8 cellular contexts compared by ENCODE assay signal in genomic region chr4:10116625-10117423, GRCh38. TPM values are rescaled to one million over a fixed set of nuclear protein-coding genes. Genes with fewer than 3 reads are reported as not detected.
DNase-seq lines count a peak whose midpoint lies in the region; ATAC-seq and TF ChIP-seq lines count a peak whose summit lies in the region.

WDR1 (minus strand) TSS chr4:10116799; CDS start chr4:10116666, 133 bp downstream.

- POLR2A ChIA-PET in GM10248 (lab: Yijun Ruan, JAX): interaction anchor here (0.6 to 6.7 kb wide), 31 partner anchors 9 to 1598 kb away, joined by 3 to 69 read pairs (median 5); no protein-coding TSS in a partner anchor

- peak within 1 kb of the TSS; percentile 99 to 100 for H3K27ac Mint-ChIP-seq in activated naive CD4-positive, alpha-beta T cell treated with anti-CD3 and anti-CD28 coated beads, Interleukin-2, amount 50 U/mL, for 72 hours

- peak; percentile 90 for ATAC-seq in HG02588 (IDR thresholded peaks at IDR 0.05; ENCODE audit: unreplicated experiment)
- peak; percentile 85 for ATAC-seq in activated naive CD4-positive, alpha-beta T cell treated with anti-CD3 and anti-CD28 coated beads, Interleukin-2, amount 50 U/mL, for 72 hours
- peak; percentile 96 for ATAC-seq in omental fat pad (ENCODE audit: low FRiP score)

- TF ChIP-seq CTCF in GM10248 (IDR thresholded peaks at IDR 0.05; ENCODE audit: control extremely low read depth, extremely low read depth, low read depth, missing control alignments): no peak
- no peak for TF ChIP-seq CTCF in omental fat pad (IDR thresholded peaks at IDR 0.05)

- H3K36me3 Mint-ChIP-seq in activated naive CD4-positive, alpha-beta T cell treated with anti-CD3 and anti-CD28 coated beads, Interleukin-2, amount 50 U/mL, for 72 hours: peaks cover 47 to 50% of the 10 kb centered on the region in 2 donors

- no peaks in the 10 kb centered on the region for H3K9me3 Mint-ChIP-seq in activated naive CD4-positive, alpha-beta T cell treated with anti-CD3 and anti-CD28 coated beads, Interleukin-2, amount 50 U/mL, for 72 hours

- H3K27ac ChIP-seq in temporal lobe (ENCODE audit: low read depth, low read length): peak within 1 kb of the TSS; percentile 90

- CTCF ChIA-PET in GM10248 (lab: Yijun Ruan, JAX): interaction anchor here (1.1 to 5.1 kb wide), 7 partner anchors 13 to 344 kb away, joined by 3 to 22 read pairs (median 3); no protein-coding TSS in a partner anchor

- DNase-seq in GM10248 (ENCODE audit: extremely low spot score) (peak; percentile 95), NCI-H1092 (lab: John Stamatoyannopoulos, UW) (peak; percentile 83), SKM-1 (lab: John Stamatoyannopoulos, UW; ENCODE audit: unreplicated experiment) (peak; percentile 98), glomerular endothelial cell (ENCODE audit: extremely low read depth, low read depth, low spot score) (no peak), omental fat pad (ENCODE audit: low spot score) (peak; percentile 72)
- DNase-seq in activated naive CD4-positive, alpha-beta T cell treated with anti-CD3 and anti-CD28 coated beads, Interleukin-2, amount 50 U/mL, for 72 hours (ENCODE audit: low spot score in 2 of 2): peak; percentile 95 to 96

RNA-seq across cellular contexts. Expression of gene WDR1, which starts in this region (rescaled TPM):
- total RNA-seq in activated naive CD4-positive, alpha-beta T cell treated with anti-CD3 and anti-CD28 coated beads, Interleukin-2, amount 50 U/mL, for 72 hours: 100 to 1,000 TPM; 382 to 520 TPM
- 382 and 455 TPM in 2 replicates for total RNA-seq in glomerular endothelial cell
- 100 to 1,000 TPM; 114 to 219 (median 135) TPM for total RNA-seq in omental fat pad
- total RNA-seq in temporal lobe: 59.7 TPM
